12 cellular contexts compared by ENCODE assay signal in genomic region chr10:124655191-124656112, GRCh38.
DNase-seq lines count a peak whose midpoint lies in the region; ATAC-seq and TF ChIP-seq lines count a peak whose summit lies in the region.
"Had no signal": no experiment of that assay in that cellular context is flagged by ENCODE, and none has a peak within 500 bp of the region (broad histone marks: within the 10 kb centered on the region; RNA-seq: fewer than 3 reads in every experiment).

No MANE protein-coding gene starts in this region.

- H3K4me3 ChIP-seq in dorsolateral prefrontal cortex (no peak overlapping the region), vagina (no peak overlapping the region)

- H3K4me1 Mint-ChIP-seq in naive thymus-derived CD8-positive, alpha-beta T cell, result peaks cover 31 to 92% (median 74%) of the 10 kb centered on the region in 4 donors

- H3K27ac Mint-ChIP-seq in naive thymus-derived CD8-positive, alpha-beta T cell, result peak overlapping the region; percentile 5 to 99 (median 74)

- no peaks in the 10 kb centered on the region for H3K36me3 ChIP-seq in vagina

- H3K4me3 Mint-ChIP-seq in naive thymus-derived CD8-positive, alpha-beta T cell, result peak overlapping the region in 6 of 10 donors; percentile 2 to 26 (median 6)

- intact Hi-C loops in Right ventricle myocardium inferior (cut with DNase I), result no loop called here
- intact Hi-C loops in left cardiac atrium (cut with DNase I), result no loop called here
- intact Hi-C loops in dorsolateral prefrontal cortex (cut with DNase I), result no loop called here
- intact Hi-C loops in vagina (cut with DNase I), result no loop called here

- H3K4me1 ChIP-seq in vagina, result peaks cover 82% of the 10 kb centered on the region

- H3K27me3 Mint-ChIP-seq in naive thymus-derived CD8-positive, alpha-beta T cell, result no peaks in the 10 kb centered on the region

- H3K9me3 Mint-ChIP-seq in naive thymus-derived CD8-positive, alpha-beta T cell, result no peaks in the 10 kb centered on the region

- H3K27ac ChIP-seq in dorsolateral prefrontal cortex, result peak overlapping the region in 57 of 59 donors; percentile 5 to 99 (median 87)
- H3K27ac ChIP-seq in vagina, result peak overlapping the region; percentile 31

- TF ChIP-seq CTCF in dorsolateral prefrontal cortex (IDR thresholded peaks at IDR 0.05 in 54 of 56, conservative IDR thresholded peaks at IDR 0.05 in 2 of 56; ENCODE audit: low read depth in 1 of 56, partially characterized antibody in 56 of 56) (no peak), vagina (IDR thresholded peaks at IDR 0.05) (no peak)

- H3K27me3 ChIP-seq in dorsolateral prefrontal cortex (no peaks in the 10 kb centered on the region), vagina (no peaks in the 10 kb centered on the region)

- H3K9me3 ChIP-seq in vagina, result no peaks in the 10 kb centered on the region

- TF ChIP-seq POLR2A in vagina (IDR thresholded peaks at IDR 0.05), result no peak

- no peak for ATAC-seq in Right ventricle myocardium inferior
- ATAC-seq in left cardiac atrium, result no peak
- no peak for ATAC-seq in naive thymus-derived CD8-positive, alpha-beta T cell
- no peak for ATAC-seq in GM18873 (IDR thresholded peaks at IDR 0.05; ENCODE audit: low FRiP score, unreplicated experiment)
- ATAC-seq: HepG2 had no signal

- POLR2A ChIA-PET in naive thymus-derived CD8-positive, alpha-beta T cell (lab: Charles Lee), result interaction anchor here (0.7 to 3.5 kb wide), 10 partner anchors 8 to 86 kb away, joined by 3 to 12 read pairs (median 4); no protein-coding TSS in a partner anchor

- no peaks in the 10 kb centered on the region for H3K36me3 Mint-ChIP-seq in naive thymus-derived CD8-positive, alpha-beta T cell

- DNase-seq in Right ventricle myocardium inferior (ENCODE audit: missing footprints), result peak; percentile 30
- no peak for DNase-seq in left cardiac atrium
- no peak for DNase-seq in dorsolateral prefrontal cortex
- DNase-seq in naive thymus-derived CD8-positive, alpha-beta T cell, result no peak
- no peak for DNase-seq in vagina (ENCODE audit: extremely low spot score in 2 of 2)
- no peak for DNase-seq in iPS-NIHi7 (ENCODE audit: extremely low spot score)
- no peak for DNase-seq in NCI-H2171 treated with DMSO at 0.1 percent for 48 hours (lab: John Stamatoyannopoulos, UW)
- DNase-seq: cerebellar nuclear complex, NCI-H1436, NCI-H774 had no signal
